In genomic region chr4:143313527-143313926, GRCh38 we compare ENCODE assay signal across 33 cellular contexts.
"Had no signal": no experiment of that assay in that cellular context is flagged by ENCODE, and none has a peak within 500 bp of the region (broad histone marks: within the 10 kb centered on the region; RNA-seq: fewer than 3 reads in every experiment).

No MANE protein-coding gene starts in this region.

- H3K9me3 Mint-ChIP-seq: activated B cell treated with CpG ODN at 0.5 μM for 24 hours; activated CD4-positive, alpha-beta memory T cell treated with anti-CD3 and anti-CD28 coated beads for 36 hours; activated CD4-positive, alpha-beta T cell treated with anti-CD3 and anti-CD28 coated beads, Interleukin-2, amount 10 ng/mL, durations not matched to agents 24 days and 14 days; activated CD8-positive, alpha-beta T cell treated with anti-CD3 and anti-CD28 coated beads for 36 hours; activated naive CD4-positive, alpha-beta T cell treated with anti-CD3 and anti-CD28 coated beads for 36 hours; activated naive CD4-positive, alpha-beta T cell treated with anti-CD3 and anti-CD28 coated beads, Interleukin-2, amount 50 U/mL, for 72 hours; activated naive CD8-positive, alpha-beta T cell treated with anti-CD3 and anti-CD28 coated beads for 36 hours; activated T-cell treated with anti-CD3 and anti-CD28 coated beads, Interleukin-2, amount 50 U/mL, for 4 hours; activated T-cell treated with anti-CD3 and anti-CD28 coated beads, Interleukin-2, amount 50 U/mL, for 72 hours; activated T-helper 1 cell treated with anti-CD3 and anti-CD28 coated beads, Interleukin-12 subunit alpha, Interleukin-12 subunit beta, Interleukin-2, Interleukin-4 antibody, amounts not matched to agents 30 ng/mL and 10 ng/mL and 1 ng/mL, durations not matched to agents 14 hours and 24 hours and 36 hours; activated T-helper 17 cell treated with anti-CD3 and anti-CD28 coated beads, Interleukin-2, amount 50 U/mL, for 72 hours; brain; central memory CD8-positive, alpha-beta T cell; T-cell had no signal

- H3K4me3 ChIP-seq: adrenal gland, ascending aorta, cardiac muscle cell had no signal

- H3K4me1 Mint-ChIP-seq: activated B cell treated with CpG ODN at 0.5 μM for 24 hours; activated CD4-positive, alpha-beta T cell treated with anti-CD3 and anti-CD28 coated beads, Interleukin-2, amount 10 ng/mL, durations not matched to agents 24 days and 14 days; activated naive CD8-positive, alpha-beta T cell treated with anti-CD3 and anti-CD28 coated beads for 36 hours; activated T-helper 17 cell treated with anti-CD3 and anti-CD28 coated beads, Interleukin-2, amount 50 U/mL, for 72 hours; brain; central memory CD8-positive, alpha-beta T cell; T-cell; T-helper 17 cell had no signal

- H3K4me1 ChIP-seq: adrenal gland had no signal

- H3K36me3 ChIP-seq: adrenal gland, ascending aorta, cardiac muscle cell, WERI-Rb-1 had no signal

- H3K27me3 ChIP-seq: adrenal gland, ascending aorta had no signal

- DNase-seq: activated B cell treated with CpG ODN at 0.5 μM for 24 hours; activated CD4-positive, alpha-beta memory T cell treated with anti-CD3 and anti-CD28 coated beads for 36 hours; activated CD4-positive, alpha-beta T cell treated with anti-CD3 and anti-CD28 coated beads for 4 hours; activated CD4-positive, alpha-beta T cell treated with anti-CD3 and anti-CD28 coated beads, Interleukin-2, amount 10 ng/mL, durations not matched to agents 24 days and 14 days; activated CD4-positive, alpha-beta T cell treated with anti-CD3 and anti-CD28 coated beads, Interleukin-2, amount 50 U/mL, for 1 hour; activated CD4-positive, alpha-beta T cell treated with anti-CD3 and anti-CD28 coated beads, Interleukin-2, amount 50 U/mL, for 4 hours; activated CD4-positive, CD25-positive, alpha-beta regulatory T cell treated with anti-CD3 and anti-CD28 coated beads, Interleukin-2, amount 50 U/mL, for 72 hours; activated CD8-positive, alpha-beta memory T cell treated with anti-CD3 and anti-CD28 coated beads, Interleukin-2, amount 50 U/mL, for 4 hours; activated CD8-positive, alpha-beta T cell treated with anti-CD3 and anti-CD28 coated beads for 36 hours; activated effector memory CD4-positive, alpha-beta T cell treated with anti-CD3 and anti-CD28 coated beads, Interleukin-2, amount 50 U/mL, for 16 hours; activated gamma-delta T cell treated with Interleukin-2 at 50 U/mL for 16 hours; activated naive CD4-positive, alpha-beta T cell; activated naive CD4-positive, alpha-beta T cell treated with anti-CD3 and anti-CD28 coated beads for 36 hours; activated naive CD4-positive, alpha-beta T cell treated with anti-CD3 and anti-CD28 coated beads, Interleukin-2, amount 50 U/mL, for 16 hours; activated naive CD8-positive, alpha-beta T cell treated with anti-CD3 and anti-CD28 coated beads for 36 hours; activated T-cell treated with anti-CD3 and anti-CD28 coated beads for 4 hours; activated T-cell treated with anti-CD3 and anti-CD28 coated beads, Interleukin-2, amount 50 U/mL, for 1 hour; activated T-cell treated with anti-CD3 and anti-CD28 coated beads, Interleukin-2, amount 50 U/mL, for 4 hours; activated T-cell treated with anti-CD3 and anti-CD28 coated beads, Interleukin-2, amount 50 U/mL, for 72 hours; adrenal gland; amniotic stem cell; caudate nucleus; cerebellar nuclear complex; T-cell; T-helper 17 cell; WERI-Rb-1 had no signal

- H3K27ac ChIP-seq: adrenal gland, ascending aorta, cardiac muscle cell, WERI-Rb-1 had no signal

- H3K27me3 Mint-ChIP-seq: activated B cell treated with CpG ODN at 0.5 μM for 24 hours had no signal

- H3K36me3 Mint-ChIP-seq: activated CD4-positive, alpha-beta memory T cell treated with anti-CD3 and anti-CD28 coated beads for 36 hours; activated naive CD4-positive, alpha-beta T cell treated with anti-CD3 and anti-CD28 coated beads, Interleukin-2, amount 50 U/mL, for 72 hours; activated naive CD8-positive, alpha-beta T cell treated with anti-CD3 and anti-CD28 coated beads for 36 hours; brain; T-cell had no signal

- H3K27ac Mint-ChIP-seq: activated B cell treated with CpG ODN at 0.5 μM for 24 hours; activated CD4-positive, alpha-beta memory T cell treated with anti-CD3 and anti-CD28 coated beads for 36 hours; activated CD4-positive, alpha-beta T cell treated with anti-CD3 and anti-CD28 coated beads, Interleukin-2, amount 10 ng/mL, durations not matched to agents 24 days and 14 days; activated CD8-positive, alpha-beta T cell treated with anti-CD3 and anti-CD28 coated beads for 36 hours; activated naive CD4-positive, alpha-beta T cell treated with anti-CD3 and anti-CD28 coated beads for 36 hours; activated naive CD8-positive, alpha-beta T cell treated with anti-CD3 and anti-CD28 coated beads for 36 hours; activated T-cell treated with anti-CD3 and anti-CD28 coated beads, Interleukin-2, amount 50 U/mL, for 72 hours; activated T-helper 1 cell treated with anti-CD3 and anti-CD28 coated beads, Interleukin-12 subunit alpha, Interleukin-12 subunit beta, Interleukin-2, Interleukin-4 antibody, amounts not matched to agents 30 ng/mL and 10 ng/mL and 1 ng/mL, durations not matched to agents 14 hours and 24 hours and 36 hours; activated T-helper 17 cell treated with anti-CD3 and anti-CD28 coated beads, Interleukin-2, amount 50 U/mL, for 72 hours; brain; T-cell; T-helper 17 cell had no signal

- ATAC-seq: activated CD8-positive, alpha-beta T cell treated with anti-CD3 and anti-CD28 coated beads for 36 hours; activated naive CD4-positive, alpha-beta T cell treated with anti-CD3 and anti-CD28 coated beads, Interleukin-2, amount 50 U/mL, for 72 hours; activated T-cell treated with anti-CD3 and anti-CD28 coated beads, Interleukin-2, amount 50 U/mL, for 4 hours; activated T-cell treated with anti-CD3 and anti-CD28 coated beads, Interleukin-2, amount 50 U/mL, for 72 hours; activated T-helper 17 cell treated with anti-CD3 and anti-CD28 coated beads, Interleukin-2, amount 50 U/mL, for 72 hours; T-cell; T-helper 17 cell had no signal

- H3K9me3 ChIP-seq: adrenal gland, ascending aorta had no signal

- H3K4me3 Mint-ChIP-seq: activated B cell treated with CpG ODN at 0.5 μM for 24 hours; activated CD4-positive, alpha-beta memory T cell treated with anti-CD3 and anti-CD28 coated beads for 36 hours; activated CD4-positive, alpha-beta T cell treated with anti-CD3 and anti-CD28 coated beads, Interleukin-2, amount 10 ng/mL, durations not matched to agents 24 days and 14 days; activated CD8-positive, alpha-beta T cell treated with anti-CD3 and anti-CD28 coated beads for 36 hours; activated naive CD4-positive, alpha-beta T cell treated with anti-CD3 and anti-CD28 coated beads for 36 hours; activated naive CD8-positive, alpha-beta T cell treated with anti-CD3 and anti-CD28 coated beads for 36 hours; activated T-cell treated with anti-CD3 and anti-CD28 coated beads, Interleukin-2, amount 50 U/mL, for 4 hours; activated T-cell treated with anti-CD3 and anti-CD28 coated beads, Interleukin-2, amount 50 U/mL, for 72 hours; activated T-helper 1 cell treated with anti-CD3 and anti-CD28 coated beads, Interleukin-12 subunit alpha, Interleukin-12 subunit beta, Interleukin-2, Interleukin-4 antibody, amounts not matched to agents 30 ng/mL and 10 ng/mL and 1 ng/mL, durations not matched to agents 14 hours and 24 hours and 36 hours; activated T-helper 17 cell treated with anti-CD3 and anti-CD28 coated beads, Interleukin-2, amount 50 U/mL, for 72 hours; brain; central memory CD8-positive, alpha-beta T cell; T-cell; T-helper 17 cell had no signal
